Comparison of ENCODE assay signal across 2 cellular contexts in genomic region chr7:336149-336533, GRCh38. TPM values are rescaled to one million over a fixed set of nuclear protein-coding genes. Genes with fewer than 3 reads are reported as not detected.
"Had no signal": no experiment of that assay in that cellular context is flagged by ENCODE, and none has a peak within 500 bp of the region (broad histone marks: within the 10 kb centered on the region; RNA-seq: fewer than 3 reads in every experiment).

No MANE protein-coding gene starts in this region.

RNA-seq across cellular contexts. Expression of gene FOXL3, which starts 46.2 kb away (rescaled TPM):
- total RNA-seq: G401, GM12878 had no signal
- polyA plus RNA-seq: GM12878 had no signal
